ENCODE assay signal across 25 cellular contexts in genomic region chr15:68710536-68710935, GRCh38.
"Had no signal": no experiment of that assay in that cellular context is flagged by ENCODE, and none has a peak within 500 bp of the region (broad histone marks: within the 10 kb centered on the region; RNA-seq: fewer than 3 reads in every experiment).

No MANE protein-coding gene starts in this region.

- H3K36me3 ChIP-seq: ovary, right lobe of liver, sigmoid colon, thoracic aorta, thyroid gland, uterus had no signal

- ATAC-seq: naive thymus-derived CD8-positive, alpha-beta T cell; natural killer cell treated with Interleukin-12 subunit alpha and Interleukin-12 subunit beta and Interleukin-15 and Interleukin-18, amount 100 ng/mL, for 72 hours; psoas muscle; right cardiac atrium; right lobe of liver; stimulated activated effector memory CD8-positive, alpha-beta T cell treated with anti-CD3 and anti-CD28 coated beads, Interleukin-12 subunit alpha, Interleukin-12 subunit beta, amount 100 ng/mL, for 72 hours; stimulated activated naive B cell treated with anti-CD40 and anti-IgM and Interleukin-4, amounts not matched to agents 10 μg/mL and 1 μg/mL and 100 μg/mL, for 72 hours had no signal

- DNase-seq: naive thymus-derived CD8-positive, alpha-beta T cell; nephron progenitor cell; occipital lobe; ovary; psoas muscle; right lobe of liver; sigmoid colon; small intestine; stimulated activated CD4-positive, alpha-beta T cell treated with anti-CD3 and anti-CD28 coated beads, Interleukin-15, amount 100 ng/mL, for 24 hours; stimulated activated CD4-positive, alpha-beta T cell treated with anti-CD3 and anti-CD28 coated beads, Interleukin-2, amount 100 ng/mL, for 24 hours; stimulated activated CD4-positive, alpha-beta T cell treated with anti-CD3 and anti-CD28 coated beads, Interleukin-2, amount 100 ng/mL, for 48 hours; stimulated activated CD4-positive, alpha-beta T cell treated with anti-CD3 and anti-CD28 coated beads, Interleukin-4, amount 100 ng/mL, for 24 hours; stimulated activated naive B cell treated with anti-CD40 and anti-IgM and Interleukin-4, amounts not matched to agents 10 μg/mL and 1 μg/mL and 100 μg/mL, for 72 hours; stimulated activated naive CD4-positive, alpha-beta T cell treated with Interleukin-2 at 50 U/mL for 16 hours; stomach; thyroid gland; trophoblast cell; uterus had no signal

- H3K4me3 ChIP-seq: ovary, psoas muscle, right lobe of liver, sigmoid colon, stomach, thoracic aorta, thyroid gland, tibial nerve, upper lobe of left lung, uterus had no signal

- H3K27me3 ChIP-seq: ovary, right lobe of liver, sigmoid colon, stomach, thyroid gland, tibial nerve, upper lobe of left lung, uterus had no signal

- H3K9ac ChIP-seq: parathyroid adenoma had no signal

- H3K9me3 ChIP-seq: ovary, psoas muscle, right lobe of liver, sigmoid colon, stomach, thoracic aorta, thyroid gland, tibial nerve, upper lobe of left lung, uterus had no signal

- H3K79me2 ChIP-seq: parathyroid adenoma had no signal

- H3K4me1 ChIP-seq: parathyroid adenoma, psoas muscle, right lobe of liver, sigmoid colon, stomach, tibial nerve, upper lobe of left lung, uterus had no signal

- H2AFZ ChIP-seq: parathyroid adenoma had no signal

- H3K27ac ChIP-seq: ovary, parathyroid adenoma, psoas muscle, right lobe of liver, sigmoid colon, stomach, thoracic aorta, thyroid gland, tibial nerve, upper lobe of left lung, uterus had no signal
